1 cellular context compared by ENCODE assay signal in genomic region chr13:97431365-97431764, GRCh38.
TF ChIP-seq lines count a peak whose summit lies in the region.

No MANE protein-coding gene starts in this region.

TF ChIP-seq in HepG2, 621 proteins besides CTCF, POLR2A, EP300 and RAD21:
- TF ChIP-seq HMGXB3 (CRISPR knock-in tag; IDR thresholded peaks at IDR 0.05; ENCODE audit: borderline replicate concordance): no peak
- TF ChIP-seq DRAP1 (CRISPR knock-in tag; IDR thresholded peaks at IDR 0.05): no peak
- TF ChIP-seq ELK4 (CRISPR knock-in tag; IDR thresholded peaks at IDR 0.05; ENCODE audit: borderline replicate concordance): no peak
- no peak for TF ChIP-seq RCOR2 (CRISPR knock-in tag; IDR thresholded peaks at IDR 0.05)
- TF ChIP-seq MTERF4 (CRISPR knock-in tag; IDR thresholded peaks at IDR 0.05): no peak
- TF ChIP-seq EED (CRISPR knock-in tag; IDR thresholded peaks at IDR 0.05): no peak
- TF ChIP-seq ZFP36L1 (CRISPR knock-in tag; IDR thresholded peaks at IDR 0.05): no peak
- no peak for TF ChIP-seq SYNCRIP (IDR thresholded peaks at IDR 0.05; ENCODE audit: insufficient read depth, low read depth, low read length)
- TF ChIP-seq ZNF558 (CRISPR knock-in tag; IDR thresholded peaks at IDR 0.05; ENCODE audit: borderline replicate concordance): no peak
- no peak for TF ChIP-seq ARID3A (IDR thresholded peaks at IDR 0.05; ENCODE audit: low read depth, low read length)
- no peak for TF ChIP-seq ZNF570 (CRISPR knock-in tag; IDR thresholded peaks at IDR 0.05; ENCODE audit: borderline replicate concordance)
- no peak for TF ChIP-seq THRA (CRISPR knock-in tag; IDR thresholded peaks at IDR 0.05; ENCODE audit: borderline replicate concordance)
- TF ChIP-seq ZSCAN30 (CRISPR knock-in tag; IDR thresholded peaks at IDR 0.05): no peak
- no peak for TF ChIP-seq ZNF841 (CRISPR knock-in tag; IDR thresholded peaks at IDR 0.05; ENCODE audit: borderline replicate concordance)
- no peak for TF ChIP-seq ATF6 (CRISPR knock-in tag; conservative IDR thresholded peaks at IDR 0.05)
- no peak for TF ChIP-seq ESRRA (CRISPR knock-in tag; IDR thresholded peaks at IDR 0.05; ENCODE audit: low read depth)
